Comparison of ENCODE assay signal across 18 cellular contexts in the genomic region with DNA sequence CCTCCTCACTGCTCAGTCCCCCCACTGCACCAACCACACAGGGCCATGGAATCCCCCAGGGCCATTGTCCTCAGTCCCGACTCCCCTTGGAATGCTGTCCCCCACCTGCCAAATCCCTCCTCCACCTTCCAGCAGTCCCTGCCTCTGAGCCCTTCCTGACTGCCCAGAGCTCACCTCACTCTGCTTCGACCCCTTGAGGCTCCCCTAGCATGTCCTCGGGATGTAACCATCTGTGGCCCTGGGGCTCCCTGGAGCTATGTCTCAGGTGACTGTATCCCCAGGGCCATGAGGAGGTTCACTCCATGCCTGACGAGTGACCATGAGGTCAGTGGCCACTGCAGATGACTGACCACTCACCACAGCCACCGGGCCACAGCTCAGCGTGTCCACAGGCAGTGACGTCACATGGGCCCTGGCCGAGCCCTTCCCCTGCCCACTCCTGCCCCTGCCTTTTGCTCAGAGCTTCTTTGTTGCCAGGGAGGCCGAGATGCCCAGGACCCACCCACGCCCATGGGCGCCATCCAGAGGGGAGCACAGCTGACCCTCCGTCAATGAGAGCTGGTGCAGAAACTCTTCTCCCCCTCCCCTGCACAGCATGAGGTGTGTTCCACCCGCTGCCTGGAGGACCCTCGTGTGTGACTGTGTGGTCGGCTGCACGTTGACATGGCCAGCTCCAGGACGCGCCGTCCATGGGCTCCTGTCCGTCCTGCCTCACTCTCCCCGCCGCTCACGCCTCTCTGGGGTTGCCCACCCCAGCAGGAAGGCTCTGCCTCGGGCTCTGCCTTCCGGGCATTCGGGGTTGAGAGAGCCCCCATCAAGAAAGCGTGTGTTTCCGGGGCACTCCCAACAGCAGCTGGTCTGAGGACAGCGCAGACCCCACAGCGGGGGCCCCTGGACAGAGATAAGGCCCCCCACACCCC. TPM values are rescaled to one million over a fixed set of nuclear protein-coding genes. Genes with fewer than 3 reads are reported as not detected.
DNase-seq lines count a peak whose midpoint lies in the region; ATAC-seq, FAIRE-seq and TF ChIP-seq lines count a peak whose summit lies in the region.
"Had no signal": no experiment of that assay in that cellular context is flagged by ENCODE, and none has a peak within 500 bp of the region (broad histone marks: within the 10 kb centered on the region; RNA-seq: fewer than 3 reads in every experiment).

No MANE protein-coding gene starts in this region.

- ATAC-seq in K562 = peak; percentile 35; the same call in 2 of the 3 replicates
- no peak for ATAC-seq in GM21367 (IDR thresholded peaks at IDR 0.05; ENCODE audit: unreplicated experiment)
- ATAC-seq: activated CD4-positive, CD25-positive, alpha-beta regulatory T cell treated with anti-CD3 and anti-CD28 coated beads, Interleukin-2, amount 50 U/mL, for 24 hours had no signal

- peak overlapping the region; percentile 71 for H3K9ac ChIP-seq in Loucy (ENCODE audit: low read depth, low read length, poor library complexity, severe bottlenecking)
- H3K9ac ChIP-seq in K562 (ENCODE audit: insufficient read depth in 1 of 2, low read depth in 2 of 2, low read length in 2 of 2) = peak overlapping the region in 1 of 2 experiments; percentile 66; a peak in 2 of 4 replicates

- H3K27ac ChIP-seq in K562 (ENCODE audit: extremely low read depth, low read depth, low read length) (no peak overlapping the region), osteoblast (ENCODE audit: low read depth, low read length) (no peak overlapping the region)
- H3K27ac ChIP-seq: esophagus squamous epithelium, pancreas, stomach had no signal

- H3K9me3 Mint-ChIP-seq in MCF 10A (ENCODE audit: unreplicated experiment) = no peaks in the 10 kb centered on the region
- H3K9me3 Mint-ChIP-seq: HFFc6 had no signal

- H4K20me1 ChIP-seq in Loucy (ENCODE audit: insufficient read depth, low read length, poor library complexity, severe bottlenecking) = no peaks in the 10 kb centered on the region
- no peaks in the 10 kb centered on the region for H4K20me1 ChIP-seq in K562 (replicated peaks; ENCODE audit: control insufficient read depth, insufficient read depth, low read length)
- H4K20me1 ChIP-seq in osteoblast (ENCODE audit: insufficient read depth, low read length) = no peaks in the 10 kb centered on the region

- H3K4me3 Mint-ChIP-seq in MCF 10A (ENCODE audit: unreplicated experiment) = no peak overlapping the region
- H3K4me3 Mint-ChIP-seq: HFFc6 had no signal

- TF ChIP-seq RAD21 in K562 (CRISPR knock-in tag; conservative IDR thresholded peaks at IDR 0.05 in 1 of 2, IDR thresholded peaks at IDR 0.05 in 1 of 2) = no peak

- 73% methylated on average over 29 of the region's 30 CpGs for WGBS in K562 (ENCODE audit: insufficient coverage, low coverage, missing lambda C conversion rate)

- FAIRE-seq in K562 (lab: Jason Lieb, UNC) = no peak
- FAIRE-seq: G401.6, GM12892, pancreas, small intestine had no signal

- no peaks in the 10 kb centered on the region for H3K9me1 ChIP-seq in K562 (ENCODE audit: control insufficient read depth, insufficient read depth, low read length)

- H2AFZ ChIP-seq in Loucy (ENCODE audit: low read length) = no peak overlapping the region
- no peak overlapping the region for H2AFZ ChIP-seq in K562 (ENCODE audit: low read depth, low read length)
- no peak overlapping the region for H2AFZ ChIP-seq in osteoblast (ENCODE audit: low read length)

- intact Hi-C loops in K562 (cut with micrococcal nuclease) = no loop called here
- intact Hi-C loops in MCF 10A (cut with micrococcal nuclease) = no loop called here

- no peaks in the 10 kb centered on the region for H3K36me3 Mint-ChIP-seq in MCF 10A (ENCODE audit: insufficient read depth, unreplicated experiment)

- CTCF ChIA-PET in K562 (lab: Yijun Ruan, JAX; ENCODE audit: low intra/inter-chr PET ratio) = no interaction called here
- CTCF ChIA-PET in MCF 10A (lab: Yijun Ruan, JAX) = interaction anchor here (0.5 to 1.4 kb wide), 4 partner anchors 30 to 160 kb away, joined by 3 to 5 read pairs (median 4); no protein-coding TSS in a partner anchor

- H3K27me3 Mint-ChIP-seq in MCF 10A (ENCODE audit: insufficient read depth, unreplicated experiment) = no peaks in the 10 kb centered on the region

- TF ChIP-seq EP300 in K562 (IDR thresholded peaks at IDR 0.05; ENCODE audit: low read length) = no peak

- H3K9me2 ChIP-seq in Loucy (replicated peaks; ENCODE audit: low read depth, low read length) = no peaks in the 10 kb centered on the region

- H3K4me1 ChIP-seq in Loucy (ENCODE audit: insufficient read depth, low read length, poor library complexity, severe bottlenecking) = peaks cover 49% of the 10 kb centered on the region
- peaks cover 11 to 43% of the 10 kb centered on the region in 2 experiments for H3K4me1 ChIP-seq in K562 (replicated peaks in 1 of 2; ENCODE audit: control insufficient read depth in 2 of 2, insufficient read depth in 2 of 2, low read length in 2 of 2)
- H3K4me1 ChIP-seq in osteoblast (ENCODE audit: insufficient read depth, low read length) = peaks cover 21% of the 10 kb centered on the region
- H3K4me1 ChIP-seq: pancreas had no signal

- DNase-seq in CMK (ENCODE audit: low read depth) (peak; percentile 79), K562 (ENCODE audit: extremely low read depth in 1 of 4, low spot score in 3 of 4) (no peak), osteoblast (ENCODE audit: insufficient read length, low spot score, missing footprints) (peak; percentile 57), MCF 10A (ENCODE audit: unreplicated experiment) (no peak), DMS 273 (lab: John Stamatoyannopoulos, UW; ENCODE audit: unreplicated experiment) (no peak)
- DNase-seq: esophagus squamous epithelium, head of caudate nucleus, HFFc6, Karpas-422, NCI-H524, small intestine, stomach had no signal

- H3K4me1 Mint-ChIP-seq in MCF 10A (ENCODE audit: insufficient read depth, unreplicated experiment) = no peaks in the 10 kb centered on the region

- H3K4me3 ChIP-seq in Loucy (ENCODE audit: low read length, poor library complexity, severe bottlenecking) (peak overlapping the region; percentile 48), K562 (no peak overlapping the region), osteoblast (ENCODE audit: insufficient read depth, low read length) (no peak overlapping the region)
- H3K4me3 ChIP-seq: esophagus squamous epithelium, pancreas, stomach had no signal

- TF ChIP-seq POLR2A in K562 (conservative IDR thresholded peaks at IDR 0.05) = no peak

- peaks cover 32% of the 10 kb centered on the region; the same call in 1 of the 2 replicates for H3K79me2 ChIP-seq in Loucy (ENCODE audit: insufficient read depth, low read length)
- no peaks in the 10 kb centered on the region for H3K79me2 ChIP-seq in K562 (ENCODE audit: control insufficient read depth, insufficient read depth, low read length)
- no peaks in the 10 kb centered on the region for H3K79me2 ChIP-seq in osteoblast (ENCODE audit: insufficient read depth, low read length)

- H3K27ac Mint-ChIP-seq in MCF 10A (ENCODE audit: low read depth, unreplicated experiment) = no peak overlapping the region
- H3K27ac Mint-ChIP-seq: HFFc6 had no signal

- BruUV-seq in K562 (replicated peaks; lab: Mats Ljungman, UMichigan) (no TSS peak), MCF 10A (replicated peaks; lab: Mats Ljungman, UMichigan) (no TSS peak)

- H3K9me3 ChIP-seq in Loucy (ENCODE audit: insufficient read depth, low read depth, low read length) (no peaks in the 10 kb centered on the region), K562 (replicated peaks; ENCODE audit: control insufficient read depth, insufficient read depth, low read depth, low read length) (no peaks in the 10 kb centered on the region), osteoblast (ENCODE audit: low read depth, low read length) (no peaks in the 10 kb centered on the region)
- H3K9me3 ChIP-seq: esophagus squamous epithelium, pancreas, stomach had no signal

- TF ChIP-seq CTCF in Loucy (conservative IDR thresholded peaks at IDR 0.05; ENCODE audit: low read length) (no peak), K562 (IDR thresholded peaks at IDR 0.05 in 2 of 3, conservative IDR thresholded peaks at IDR 0.05 in 1 of 3; ENCODE audit: insufficient read depth in 2 of 3, low read depth in 1 of 3, low read length in 3 of 3) (no peak), osteoblast (IDR thresholded peaks at IDR 0.05; ENCODE audit: extremely low read depth, low read depth, low read length) (no peak), MCF 10A (IDR thresholded peaks at IDR 0.05; ENCODE audit: unreplicated experiment) (no peak)

- no peaks in the 10 kb centered on the region for H3K36me3 ChIP-seq in Loucy (ENCODE audit: insufficient read depth, low read length)
- no peaks in the 10 kb centered on the region; the same call in 2 of the 3 replicates for H3K36me3 ChIP-seq in K562 (ENCODE audit: control insufficient read depth, insufficient read depth, low read length)
- no peaks in the 10 kb centered on the region for H3K36me3 ChIP-seq in osteoblast (ENCODE audit: insufficient read depth, low read length)
- H3K36me3 ChIP-seq: esophagus squamous epithelium, pancreas, stomach had no signal

- H3K4me2 ChIP-seq in Loucy (ENCODE audit: low read depth, low read length, poor library complexity, severe bottlenecking) = peak overlapping the region; percentile 74
- H3K4me2 ChIP-seq in K562 (ENCODE audit: insufficient read depth, low read length) = no peak overlapping the region
- H3K4me2 ChIP-seq in osteoblast (ENCODE audit: insufficient read depth, low read length) = no peak overlapping the region

- in situ Hi-C loops in K562 (cut with MboI) = no loop called here

- H3K27me3 ChIP-seq in Loucy (ENCODE audit: insufficient read depth, low read length, poor library complexity, severe bottlenecking) (no peaks in the 10 kb centered on the region), K562 (ENCODE audit: control insufficient read depth in 2 of 2, insufficient read depth in 2 of 2, low read length in 2 of 2) (no peaks in the 10 kb centered on the region), osteoblast (ENCODE audit: insufficient read depth, low read length) (no peaks in the 10 kb centered on the region)

- POLR2A ChIA-PET in K562 (lab: Yijun Ruan, JAX) = interaction anchor here (0.6 to 2.9 kb wide), 12 partner anchors 8 to 268 kb away, joined by 3 to 18 read pairs (median 4); a partner anchor contains a TSS
- POLR2A ChIA-PET in MCF 10A (lab: Yijun Ruan, JAX) = interaction anchor here (0.8 to 2.7 kb wide), 4 partner anchors 8 to 330 kb away, joined by 3 to 11 read pairs (median 4); a partner anchor contains a TSS

- H3F3A ChIP-seq in Loucy (ENCODE audit: low read depth) = 0 out of 2 replicates have a peak, but pooled peaks cover 3% of the 10 kb centered on the region

RNA-seq across cellular contexts. Expression of a gene that starts 7.9 kb away (rescaled TPM):
- 759 and 2,233 TPM in 2 replicates for total RNA-seq in K562 (2011; cell fraction: chromatin; rRNA removed; ENCODE audit: low replicate concordance)
- 1,565 and 1,591 TPM in 2 replicates for total RNA-seq in K562 (2011; cell fraction: nucleolus; rRNA removed)
- total RNA-seq in K562 (2011; cell fraction: nucleoplasm; rRNA removed) = 1,027 and 1,219 TPM in 2 replicates
- total RNA-seq in K562 (2014; rRNA removed) (213 and 305 TPM in 2 replicates), K562 (2014; rRNA removed; fragmentation: Illumina TruSeq; extraction: Trizol) (44.5 and 45.2 TPM in 2 replicates), K562 (2015; rRNA removed; fragmentation: Illumina TruSeq; extraction: Trizol) (97.9 and 113 TPM in 2 replicates), K562 (2021) (354 and 432 TPM in 2 replicates), osteoblast (187 and 207 TPM in 2 replicates), MCF 10A (2022) (193 and 195 TPM in 2 replicates)
- polyA plus RNA-seq in K562 (2011; rRNA removed) (131 and 170 TPM in 2 replicates), K562 (2014; fragmentation: Illumina TruSeq; extraction: Trizol) (146 and 201 TPM in 2 replicates), K562 (2014; fragmentation: Nextera tagmentation; extraction: Ambion mirVana) (1 to 10 TPM; 3.6 to 9.6 TPM), K562 (2014; rRNA removed) (319 and 383 TPM in 2 replicates)
- polyA plus RNA-seq in K562 (2011; cell fraction: cytosol; rRNA removed) = 143 and 281 TPM in 2 replicates
- 1,334 and 2,777 TPM in 2 replicates for polyA plus RNA-seq in K562 (2011; cell fraction: nucleus; rRNA removed)
- polyA plus RNA-seq in K562 (2012) = 266 and 440 TPM in 2 replicates
- 56.6 and 97.2 TPM in 2 replicates for polyA minus RNA-seq in K562 (2011; rRNA and poly(A)+ RNA removed)
- polyA minus RNA-seq in K562 (2011; cell fraction: cytosol; rRNA and poly(A)+ RNA removed) = 155 and 200 TPM in 2 replicates
- 321 and 450 TPM in 2 replicates for polyA minus RNA-seq in K562 (2011; cell fraction: nucleus; rRNA and poly(A)+ RNA removed)

RNA-seq across cellular contexts. Expression of a gene that starts 10.7 kb away (rescaled TPM):
- total RNA-seq in K562 (2011; cell fraction: chromatin; rRNA removed; ENCODE audit: low replicate concordance) = 14.1 and 55.6 TPM in 2 replicates
- total RNA-seq in K562 (2011; cell fraction: nucleolus; rRNA removed) = 67.5 and 87.8 TPM in 2 replicates
- 29.4 and 38.8 TPM in 2 replicates for total RNA-seq in K562 (2011; cell fraction: nucleoplasm; rRNA removed)
- 114 and 119 TPM in 2 replicates for total RNA-seq in K562 (2014; rRNA removed)
- total RNA-seq in K562 (2014; rRNA removed; fragmentation: Illumina TruSeq; extraction: Trizol) = 3.4 and 4.4 TPM in 2 replicates
- total RNA-seq in K562 (2015; rRNA removed; fragmentation: Illumina TruSeq; extraction: Trizol) = 14.4 and 17.9 TPM in 2 replicates
- total RNA-seq in K562 (2021) = 173 and 178 TPM in 2 replicates
- polyA plus RNA-seq in K562 (2011; rRNA removed) = 14.2 and 29.4 TPM in 2 replicates
- polyA plus RNA-seq in K562 (2011; cell fraction: cytosol; rRNA removed) = 48.5 and 101 TPM in 2 replicates
- polyA plus RNA-seq in K562 (2011; cell fraction: nucleus; rRNA removed) = 38.4 and 58.3 TPM in 2 replicates
- 68.4 and 200 TPM in 2 replicates for polyA plus RNA-seq in K562 (2012)
- 9.3 and 47.1 TPM in 2 replicates for polyA plus RNA-seq in K562 (2014; fragmentation: Illumina TruSeq; extraction: Trizol)
- 1 to 10 TPM in 1 of 2 experiments, under 1 TPM in 1; 0.92 to 1.6 TPM for polyA plus RNA-seq in K562 (2014; fragmentation: Nextera tagmentation; extraction: Ambion mirVana)
- 53.6 and 65.8 TPM in 2 replicates for polyA plus RNA-seq in K562 (2014; rRNA removed)
- 9.8 and 10.4 TPM in 2 replicates for polyA minus RNA-seq in K562 (2011; rRNA and poly(A)+ RNA removed)
- polyA minus RNA-seq in K562 (2011; cell fraction: cytosol; rRNA and poly(A)+ RNA removed) = 102 and 178 TPM in 2 replicates
- 25.2 and 25.9 TPM in 2 replicates for polyA minus RNA-seq in K562 (2011; cell fraction: nucleus; rRNA and poly(A)+ RNA removed)
- total RNA-seq in osteoblast = 2.9 TPM in 2 replicates
- total RNA-seq in MCF 10A (2022) = 5.3 and 16.6 TPM in 2 replicates

RNA-seq across cellular contexts. Expression of a gene that starts 18.8 kb away (rescaled TPM):
- total RNA-seq in K562 (2011; cell fraction: chromatin; rRNA removed; ENCODE audit: low replicate concordance) = 35.4 and 135 TPM in 2 replicates
- total RNA-seq in K562 (2011; cell fraction: nucleolus; rRNA removed) = 138 and 183 TPM in 2 replicates
- 82.7 and 89.3 TPM in 2 replicates for total RNA-seq in K562 (2011; cell fraction: nucleoplasm; rRNA removed)
- total RNA-seq in K562 (2014; rRNA removed) (409 and 555 TPM in 2 replicates), K562 (2014; rRNA removed; fragmentation: Illumina TruSeq; extraction: Trizol) (86.2 and 129 TPM in 2 replicates), K562 (2015; rRNA removed; fragmentation: Illumina TruSeq; extraction: Trizol) (213 and 224 TPM in 2 replicates), K562 (2021) (340 and 359 TPM in 2 replicates), osteoblast (41.8 and 53.6 TPM in 2 replicates), MCF 10A (2022) (231 and 248 TPM in 2 replicates)
- polyA plus RNA-seq in K562 (2011; rRNA removed) (146 and 234 TPM in 2 replicates), K562 (2014; fragmentation: Illumina TruSeq; extraction: Trizol) (94.4 and 200 TPM in 2 replicates), K562 (2014; fragmentation: Nextera tagmentation; extraction: Ambion mirVana) (100 to 1,000 TPM in 1 of 2 experiments, 10 to 100 TPM in 1; 41.7 to 116 TPM), K562 (2014; rRNA removed) (354 and 422 TPM in 2 replicates)
- 130 and 287 TPM in 2 replicates for polyA plus RNA-seq in K562 (2011; cell fraction: cytosol; rRNA removed)
- 161 and 192 TPM in 2 replicates for polyA plus RNA-seq in K562 (2011; cell fraction: nucleus; rRNA removed)
- polyA plus RNA-seq in K562 (2012) = 290 and 337 TPM in 2 replicates
- 17.6 and 29.0 TPM in 2 replicates for polyA minus RNA-seq in K562 (2011; rRNA and poly(A)+ RNA removed)
- 127 and 142 TPM in 2 replicates for polyA minus RNA-seq in K562 (2011; cell fraction: cytosol; rRNA and poly(A)+ RNA removed)
- 49.9 and 62.3 TPM in 2 replicates for polyA minus RNA-seq in K562 (2011; cell fraction: nucleus; rRNA and poly(A)+ RNA removed)

Comparison
In these comparisons a context has a peak if more than half of its experiments do, and no peak if none do; other contexts are left out.
1. DNase-seq: peak in CMK (single experiment) and osteoblast (single experiment); none in K562 (0 of 4), MCF 10A (single experiment) and DMS 273 (single experiment).